In the genomic region with DNA sequence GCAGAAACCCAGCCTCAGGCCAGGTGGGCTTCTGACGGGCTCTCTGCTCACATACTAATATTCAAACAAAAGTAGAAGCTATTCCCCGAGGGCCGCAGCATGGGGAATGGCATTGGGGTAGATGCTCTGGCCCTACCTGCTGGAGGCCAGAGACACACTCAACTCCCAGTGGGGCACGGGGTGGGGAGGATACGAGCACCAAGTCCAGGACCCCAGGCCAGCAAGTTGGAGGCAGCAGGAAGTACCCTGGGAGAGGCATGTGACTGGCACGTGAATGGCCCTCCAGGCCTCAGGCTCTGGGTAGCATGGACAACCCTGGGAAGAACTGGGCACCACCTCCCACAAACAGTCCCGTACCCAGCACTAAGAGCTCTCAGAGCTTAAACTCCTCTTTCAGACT, we compare ENCODE assay signal across 23 cellular contexts. TPM values are rescaled to one million over a fixed set of nuclear protein-coding genes. Genes with fewer than 3 reads are reported as not detected.
A peak's percentile ranks its signal among the peaks of the same experiment; 100 is the strongest.
DNase-seq lines count a peak whose midpoint lies in the region; ATAC-seq, FAIRE-seq and TF ChIP-seq lines count a peak whose summit lies in the region.
"Had no signal": no experiment of that assay in that cellular context is flagged by ENCODE, and none has a peak within 500 bp of the region (broad histone marks: within the 10 kb centered on the region; RNA-seq: fewer than 3 reads in every experiment).

No MANE protein-coding gene starts in this region.

- peaks cover 54% of the 10 kb centered on the region for H3K4me1 Mint-ChIP-seq in activated CD4-positive, alpha-beta T cell treated with anti-CD3 and anti-CD28 coated beads, Interleukin-2, amount 10 ng/mL, durations not matched to agents 24 days and 14 days

- H3K9me1 ChIP-seq in K562 (ENCODE audit: control insufficient read depth, insufficient read depth, low read length): peaks cover 3% of the 10 kb centered on the region

- H3K9me3 ChIP-seq in K562 (replicated peaks; ENCODE audit: control insufficient read depth, insufficient read depth, low read depth, low read length) (no peaks in the 10 kb centered on the region), GM23248 (ENCODE audit: low read depth) (no peaks in the 10 kb centered on the region)
- H3K9me3 ChIP-seq: A549, uterus had no signal

- no TSS peak for BruUV-seq in K562 (replicated peaks; lab: Mats Ljungman, UMichigan)

- peaks cover 0 to 27% of the 10 kb centered on the region in 2 experiments; a peak in 4 of 5 replicates for H3K4me1 ChIP-seq in K562 (replicated peaks in 1 of 2; ENCODE audit: control insufficient read depth in 2 of 2, insufficient read depth in 2 of 2, low read length in 2 of 2)
- H3K4me1 ChIP-seq in GM23248 (ENCODE audit: insufficient read depth): no peaks in the 10 kb centered on the region

- H3K9me3 Mint-ChIP-seq in activated CD4-positive, alpha-beta T cell treated with anti-CD3 and anti-CD28 coated beads, Interleukin-2, amount 10 ng/mL, durations not matched to agents 24 days and 14 days: no peaks in the 10 kb centered on the region
- H3K9me3 Mint-ChIP-seq: activated CD4-positive, alpha-beta memory T cell treated with anti-CD3 and anti-CD28 coated beads for 36 hours had no signal

- TF ChIP-seq RAD21 in K562 (CRISPR knock-in tag; conservative IDR thresholded peaks at IDR 0.05 in 1 of 2, IDR thresholded peaks at IDR 0.05 in 1 of 2): no peak

- H3K4me3 ChIP-seq in H7 (ENCODE audit: insufficient read depth, low read depth, low read length): no peak overlapping the region
- H3K4me3 ChIP-seq in K562: no peak overlapping the region
- H3K4me3 ChIP-seq in GM23248: no peak overlapping the region
- H3K4me3 ChIP-seq: A549, PC-9, uterus had no signal

- H3K27ac ChIP-seq in K562 (ENCODE audit: extremely low read depth, low read depth, low read length) (no peak overlapping the region), GM23248 (no peak overlapping the region)
- H3K27ac ChIP-seq: A549, brain microvascular endothelial cell, C4-2B, KMS-11, PC-9 had no signal

- peak overlapping the region; percentile 70 for H3K27ac Mint-ChIP-seq in activated CD4-positive, alpha-beta T cell treated with anti-CD3 and anti-CD28 coated beads, Interleukin-2, amount 10 ng/mL, durations not matched to agents 24 days and 14 days

- TF ChIP-seq EP300 in K562 (IDR thresholded peaks at IDR 0.05; ENCODE audit: low read length): no peak

- no peaks in the 10 kb centered on the region for H3K9me2 ChIP-seq in GM23248 (ENCODE audit: insufficient read depth)

- intact Hi-C loops in activated CD4-positive, alpha-beta T cell treated with anti-CD3 and anti-CD28 coated beads, Interleukin-2, amount 10 ng/mL, durations not matched to agents 24 days and 14 days (cut with micrococcal nuclease): no loop called here
- intact Hi-C loops in K562 (cut with micrococcal nuclease): no loop called here
- intact Hi-C loops in posterior vena cava (cut with DNase I): loop anchor here in 1 of 2 donors (2.0 kb wide), 1 partner anchor 325 kb away; no protein-coding TSS in a partner anchor

- no peaks in the 10 kb centered on the region for H3F3A ChIP-seq in GM23248 (ENCODE audit: insufficient read depth)

- H3K27me3 ChIP-seq in H7 (ENCODE audit: control insufficient read depth, insufficient read depth, low read length) (no peaks in the 10 kb centered on the region; the same call in 1 of the 2 replicates), K562 (ENCODE audit: control insufficient read depth in 2 of 2, insufficient read depth in 2 of 2, low read length in 2 of 2) (peaks cover 39 to 65% of the 10 kb centered on the region in 2 experiments), GM23248 (replicated peaks; ENCODE audit: insufficient read depth) (no peaks in the 10 kb centered on the region)
- H3K27me3 ChIP-seq: brain microvascular endothelial cell, uterus had no signal

- TF ChIP-seq POLR2A in K562 (conservative IDR thresholded peaks at IDR 0.05): no peak

- H3K27me3 Mint-ChIP-seq in activated CD4-positive, alpha-beta T cell treated with anti-CD3 and anti-CD28 coated beads, Interleukin-2, amount 10 ng/mL, durations not matched to agents 24 days and 14 days: no peaks in the 10 kb centered on the region
- H3K27me3 Mint-ChIP-seq: activated CD4-positive, alpha-beta memory T cell treated with anti-CD3 and anti-CD28 coated beads for 36 hours had no signal

- H3K4me3 Mint-ChIP-seq in activated CD4-positive, alpha-beta T cell treated with anti-CD3 and anti-CD28 coated beads, Interleukin-2, amount 10 ng/mL, durations not matched to agents 24 days and 14 days: peak overlapping the region; percentile 35
- H3K4me3 Mint-ChIP-seq: activated CD4-positive, alpha-beta memory T cell treated with anti-CD3 and anti-CD28 coated beads for 36 hours had no signal

- H3K36me3 Mint-ChIP-seq in activated CD4-positive, alpha-beta T cell treated with anti-CD3 and anti-CD28 coated beads, Interleukin-2, amount 10 ng/mL, durations not matched to agents 24 days and 14 days (ENCODE audit: low read depth): peaks cover 19% of the 10 kb centered on the region
- H3K36me3 Mint-ChIP-seq: activated CD4-positive, alpha-beta memory T cell treated with anti-CD3 and anti-CD28 coated beads for 36 hours had no signal

- CTCF ChIA-PET in K562 (lab: Yijun Ruan, JAX; ENCODE audit: low intra/inter-chr PET ratio): no interaction called here

- FAIRE-seq in K562 (lab: Jason Lieb, UNC): no peak
- FAIRE-seq: A549 had no signal

- no peaks in the 10 kb centered on the region for H3K79me2 ChIP-seq in K562 (ENCODE audit: control insufficient read depth, insufficient read depth, low read length)
- H3K79me2 ChIP-seq in GM23248 (ENCODE audit: insufficient read depth): no peaks in the 10 kb centered on the region; the same call in 1 of the 2 replicates

- no peak overlapping the region for H3K9ac ChIP-seq in K562 (ENCODE audit: insufficient read depth in 1 of 2, low read depth in 2 of 2, low read length in 2 of 2)
- no peak overlapping the region for H3K9ac ChIP-seq in GM23248
- H3K9ac ChIP-seq: KMS-11 had no signal

- no peaks in the 10 kb centered on the region for H3K36me3 ChIP-seq in H7 (replicated peaks; ENCODE audit: control insufficient read depth, insufficient read depth, low read length)
- no peaks in the 10 kb centered on the region for H3K36me3 ChIP-seq in K562 (ENCODE audit: control insufficient read depth, insufficient read depth, low read length)
- H3K36me3 ChIP-seq in GM23248 (ENCODE audit: low read depth): no peaks in the 10 kb centered on the region
- H3K36me3 ChIP-seq: brain microvascular endothelial cell, uterus had no signal

- in situ Hi-C loops in K562 (cut with MboI): no loop called here
- in situ Hi-C loops in GM23248 (cut with MboI): no loop called here

- H3K4me2 ChIP-seq in K562 (ENCODE audit: insufficient read depth, low read length) (no peak overlapping the region), GM23248 (ENCODE audit: unreplicated experiment) (no peak overlapping the region)
- H3K4me2 ChIP-seq: A549, KMS-11, PC-9 had no signal

- H2AFZ ChIP-seq in K562 (ENCODE audit: low read depth, low read length): no peak overlapping the region
- H2AFZ ChIP-seq in GM23248: no peak overlapping the region
- H2AFZ ChIP-seq: PC-9 had no signal

- POLR2A ChIA-PET in K562 (lab: Yijun Ruan, JAX): interaction anchor here (0.6 to 1.6 kb wide), 4 partner anchors 20 to 516 kb away, joined by 3 to 4 read pairs (median 4); no protein-coding TSS in a partner anchor

- no peak for DNase-seq in activated CD4-positive, alpha-beta T cell treated with anti-CD3 and anti-CD28 coated beads, Interleukin-2, amount 10 ng/mL, durations not matched to agents 24 days and 14 days
- no peak for DNase-seq in activated CD4-positive, alpha-beta T cell treated with anti-CD3 and anti-CD28 coated beads for 1 hour
- peak; percentile 33 for DNase-seq in H7
- no peak for DNase-seq in K562 (ENCODE audit: extremely low read depth in 1 of 4, low spot score in 3 of 4)
- DNase-seq in posterior vena cava (ENCODE audit: low spot score): peak; percentile 78
- DNase-seq in EL: no peak
- no peak for DNase-seq in GM23248
- DNase-seq: activated effector memory CD4-positive, alpha-beta T cell treated with anti-CD3 and anti-CD28 coated beads, Interleukin-2, amount 50 U/mL, for 16 hours; brain microvascular endothelial cell; dermis blood vessel endothelial cell; DMS79; HCEC 1CT; left ventricle myocardium superior; NCI-H1105 treated with DMSO at 0.1 percent for 48 hours; NCI-H774; PC-9; stimulated activated naive CD4-positive, alpha-beta T cell treated with Interleukin-2 at 50 U/mL for 16 hours; uterus had no signal

- 11% methylated on average over 7 of the region's 7 CpGs for WGBS in K562 (ENCODE audit: insufficient coverage, low coverage, missing lambda C conversion rate)
- 88 to 96% methylated on average over 7 of the region's 7 CpGs for WGBS in GM23248 (ENCODE audit: low coverage in 1 of 2, low lambda C conversion rate in 2 of 2, missing lambda C conversion rate in 2 of 2), 2 experiments

- no peak for TF ChIP-seq CTCF in K562 (IDR thresholded peaks at IDR 0.05 in 2 of 3, conservative IDR thresholded peaks at IDR 0.05 in 1 of 3; ENCODE audit: insufficient read depth in 2 of 3, low read depth in 1 of 3, low read length in 3 of 3)

- H4K20me1 ChIP-seq in K562 (replicated peaks; ENCODE audit: control insufficient read depth, insufficient read depth, low read length): peaks cover 41% of the 10 kb centered on the region
- H4K20me1 ChIP-seq in GM23248 (ENCODE audit: insufficient read depth): no peaks in the 10 kb centered on the region; the same call in 1 of the 2 replicates

- no peak for ATAC-seq in K562
- ATAC-seq in HG03045 (IDR thresholded peaks at IDR 0.05; ENCODE audit: unreplicated experiment): no peak
- ATAC-seq: A549, left ventricle myocardium superior had no signal

RNA-seq across cellular contexts. Expression of gene DNMT3A, which starts 3.8 kb away (rescaled TPM):
- total RNA-seq in activated CD4-positive, alpha-beta T cell treated with anti-CD3 and anti-CD28 coated beads, Interleukin-2, amount 10 ng/mL, durations not matched to agents 24 days and 14 days: 97.4 and 102 TPM in 2 replicates
- 48.6 and 63.1 TPM in 2 replicates for total RNA-seq in H7 (2014; rRNA removed; shearing (Covaris generic))
- total RNA-seq in K562 (2011; cell fraction: chromatin; rRNA removed; ENCODE audit: low replicate concordance): 17.3 and 36.0 TPM in 2 replicates
- 20.7 and 22.2 TPM in 2 replicates for total RNA-seq in K562 (2011; cell fraction: nucleolus; rRNA removed)
- total RNA-seq in K562 (2011; cell fraction: nucleoplasm; rRNA removed): 15.0 and 23.5 TPM in 2 replicates
- total RNA-seq in K562 (2014; rRNA removed): 6.3 and 7.0 TPM in 2 replicates
- 3.7 and 4.4 TPM in 2 replicates for total RNA-seq in K562 (2014; rRNA removed; fragmentation: Illumina TruSeq; extraction: Trizol)
- total RNA-seq in K562 (2015; rRNA removed; fragmentation: Illumina TruSeq; extraction: Trizol): 4.5 and 5.0 TPM in 2 replicates
- 13.5 and 16.0 TPM in 2 replicates for total RNA-seq in K562 (2021)
- polyA plus RNA-seq in K562 (2011; rRNA removed): 4.6 and 4.8 TPM in 2 replicates
- polyA plus RNA-seq in K562 (2011; cell fraction: cytosol; rRNA removed): 5.2 TPM in 2 replicates
- 13.6 and 23.1 TPM in 2 replicates for polyA plus RNA-seq in K562 (2011; cell fraction: nucleus; rRNA removed)
- polyA plus RNA-seq in K562 (2012): 7.3 and 8.9 TPM in 2 replicates
- polyA plus RNA-seq in K562 (2014; fragmentation: Illumina TruSeq; extraction: Trizol): 5.9 and 6.1 TPM in 2 replicates
- 1 to 10 TPM; 3.0 to 8.7 TPM for polyA plus RNA-seq in K562 (2014; fragmentation: Nextera tagmentation; extraction: Ambion mirVana)
- polyA plus RNA-seq in K562 (2014; rRNA removed): 6.2 and 9.4 TPM in 2 replicates
- 7.9 and 9.0 TPM in 2 replicates for polyA minus RNA-seq in K562 (2011; rRNA and poly(A)+ RNA removed)
- polyA minus RNA-seq in K562 (2011; cell fraction: cytosol; rRNA and poly(A)+ RNA removed): 10.6 and 17.4 TPM in 2 replicates
- 9.6 and 10.0 TPM in 2 replicates for polyA minus RNA-seq in K562 (2011; cell fraction: nucleus; rRNA and poly(A)+ RNA removed)
- 10 to 100 TPM; 25.9 to 26.3 TPM for total RNA-seq in posterior vena cava
- total RNA-seq in GM23248 (2014; rRNA removed; shearing (Covaris generic)): 7.1 and 18.4 TPM in 2 replicates
- 2.5 TPM in 2 replicates for polyA plus RNA-seq in GM23248 (2016; fragmentation: Nextera tagmentation; extraction: Ambion mirVana)

Comparison
In these comparisons a context has a peak if more than half of its experiments do, and no peak if none do; other contexts are left out.
1. DNase-seq: peak in H7 (single experiment) and posterior vena cava (single experiment); none in activated CD4-positive, alpha-beta T cell treated with anti-CD3 and anti-CD28 coated beads, Interleukin-2, amount 10 ng/mL, durations not matched to agents 24 days and 14 days (single experiment), activated CD4-positive, alpha-beta T cell treated with anti-CD3 and anti-CD28 coated beads for 1 hour (single experiment), K562 (0 of 4), EL (single experiment) and GM23248 (single experiment).